In genomic region chr14:97027256-97027999, GRCh38 we compare ENCODE assay signal across 24 cellular contexts.
"Had no signal": no experiment of that assay in that cellular context is flagged by ENCODE, and none has a peak within 500 bp of the region (broad histone marks: within the 10 kb centered on the region; RNA-seq: fewer than 3 reads in every experiment).

No MANE protein-coding gene starts in this region.

- H3K4me1 Mint-ChIP-seq: nephron had no signal

- H3K27ac Mint-ChIP-seq: activated naive CD4-positive, alpha-beta T cell treated with anti-CD3 and anti-CD28 coated beads, Interleukin-2, amount 50 U/mL, for 72 hours; activated T-helper 17 cell treated with anti-CD3 and anti-CD28 coated beads, Interleukin-2, amount 50 U/mL, for 72 hours; dendritic cell treated with granulocyte-macrophage colony-stimulating factor and Interleukin-4, amounts not matched to agents 40 ng/mL and 50 ng/mL, for 4 days; memory B cell; nephron; stimulated activated naive B cell treated with anti-CD40 and anti-IgM and Interleukin-4, amounts not matched to agents 10 μg/mL and 1 μg/mL and 100 μg/mL, for 72 hours had no signal

- H3K36me3 ChIP-seq: adrenal gland, ascending aorta, brain microvascular endothelial cell, sigmoid colon, upper lobe of left lung had no signal

- H3K9me3 ChIP-seq: adrenal gland, ascending aorta, sigmoid colon, testis had no signal

- H3K4me3 ChIP-seq: adrenal gland, ascending aorta, hepatocyte, sigmoid colon, smooth muscle cell, testis, upper lobe of left lung had no signal

- H3K27ac ChIP-seq: adrenal gland, ascending aorta, brain microvascular endothelial cell, hepatocyte, sigmoid colon, testis, upper lobe of left lung had no signal

- H3K79me2 ChIP-seq: hepatocyte had no signal

- H3K9me3 Mint-ChIP-seq: activated T-helper 17 cell treated with anti-CD3 and anti-CD28 coated beads, Interleukin-2, amount 50 U/mL, for 72 hours had no signal

- H2AFZ ChIP-seq: hepatocyte had no signal

- H3K4me3 Mint-ChIP-seq: activated T-helper 17 cell treated with anti-CD3 and anti-CD28 coated beads, Interleukin-2, amount 50 U/mL, for 72 hours; dendritic cell treated with granulocyte-macrophage colony-stimulating factor and Interleukin-4, amounts not matched to agents 40 ng/mL and 50 ng/mL, for 4 days; memory B cell; nephron; stimulated activated naive B cell treated with anti-CD40 and anti-IgM and Interleukin-4, amounts not matched to agents 10 μg/mL and 1 μg/mL and 100 μg/mL, for 72 hours had no signal

- DNase-seq: activated T-cell treated with anti-CD3 and anti-CD28 coated beads, Interleukin-2, amount 50 U/mL, for 1 hour; adrenal gland; brain microvascular endothelial cell; caudate nucleus; effector memory CD4-positive, alpha-beta T cell; foreskin melanocyte; glutamatergic neuron; left colon; sigmoid colon; stimulated activated CD4-positive, alpha-beta T cell treated with anti-CD3 and anti-CD28 coated beads, Interleukin-15, amount 100 ng/mL, for 24 hours; stimulated activated CD8-positive, alpha-beta memory T cell treated with anti-CD3 and anti-CD28 coated beads, Interleukin-4, amount 100 ng/mL, for 48 hours; stimulated activated naive B cell treated with anti-CD40 and anti-IgM and Interleukin-4, amounts not matched to agents 10 μg/mL and 1 μg/mL and 100 μg/mL, for 72 hours; T-helper 9 cell; testis; upper lobe of left lung had no signal

- H3K4me1 ChIP-seq: adrenal gland, ascending aorta, sigmoid colon, testis, upper lobe of left lung had no signal

- ATAC-seq: activated naive CD4-positive, alpha-beta T cell treated with anti-CD3 and anti-CD28 coated beads, Interleukin-2, amount 50 U/mL, for 72 hours; activated T-helper 17 cell treated with anti-CD3 and anti-CD28 coated beads, Interleukin-2, amount 50 U/mL, for 72 hours; esophagus mucosa; left colon; stimulated activated naive B cell treated with anti-CD40 and anti-IgM and Interleukin-4, amounts not matched to agents 10 μg/mL and 1 μg/mL and 100 μg/mL, for 72 hours had no signal

- H3K4me2 ChIP-seq: hepatocyte, smooth muscle cell had no signal

- H3K27me3 ChIP-seq: ascending aorta, brain microvascular endothelial cell, testis, upper lobe of left lung had no signal
